Comparison of ENCODE assay signal across 1 cellular context in the genomic region with DNA sequence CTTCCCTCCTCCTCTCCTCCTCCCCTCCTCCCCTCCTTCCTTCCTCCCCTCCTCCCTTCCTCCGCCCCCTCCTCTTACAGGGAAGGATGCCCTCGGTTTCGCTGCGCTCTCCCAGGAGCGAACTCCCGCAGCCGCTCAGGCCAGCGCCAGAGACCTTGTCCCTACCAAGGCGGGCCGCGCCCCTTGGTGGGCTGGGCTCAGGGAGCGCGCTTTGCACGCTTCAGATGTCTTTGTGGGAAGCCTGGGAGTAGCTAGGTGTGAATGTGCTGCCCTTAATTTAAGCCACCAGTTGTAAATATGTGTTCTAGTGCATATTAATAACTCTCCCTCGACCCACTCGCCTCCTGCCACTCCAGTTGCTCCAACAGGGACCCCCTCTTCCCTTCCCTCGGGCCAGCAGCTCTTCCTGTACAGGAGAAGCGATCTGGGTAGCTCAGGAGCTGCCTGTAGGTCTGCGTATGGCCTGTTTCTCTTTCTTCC.
TF ChIP-seq lines count a peak whose summit lies in the region.

No MANE protein-coding gene starts in this region.

TF ChIP-seq in endothelial cell of umbilical vein, 7 proteins besides CTCF, POLR2A, EP300 and RAD21 (continued from another document):
- TF ChIP-seq, protein P1, sequence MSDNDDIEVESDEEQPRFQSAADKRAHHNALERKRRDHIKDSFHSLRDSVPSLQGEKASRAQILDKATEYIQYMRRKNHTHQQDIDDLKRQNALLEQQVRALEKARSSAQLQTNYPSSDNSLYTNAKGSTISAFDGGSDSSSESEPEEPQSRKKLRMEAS (IDR thresholded peaks at IDR 0.05; ENCODE audit: insufficient read depth, insufficient read length), result no peak
- TF ChIP-seq POLR2AphosphoS5 (IDR thresholded peaks at IDR 0.05; ENCODE audit: insufficient read depth, low read depth, low read length) (no peak), MYC (IDR thresholded peaks at IDR 0.05; ENCODE audit: low read depth, low read length) (no peak), JUN (IDR thresholded peaks at IDR 0.05; ENCODE audit: borderline replicate concordance, insufficient read depth, insufficient read length, low read depth) (no peak), EZH2 (IDR thresholded peaks at IDR 0.05; ENCODE audit: borderline replicate concordance, low read depth, low read length, severe bottlenecking) (no peak)
